Comparison of ENCODE assay signal across 11 cellular contexts in genomic region chr1:218376722-218377121, GRCh38. TPM values are rescaled to one million over a fixed set of nuclear protein-coding genes. Genes with fewer than 3 reads are reported as not detected.
A peak's percentile ranks its signal among the peaks of the same experiment; 100 is the strongest.
DNase-seq lines count a peak whose midpoint lies in the region; ATAC-seq, FAIRE-seq and TF ChIP-seq lines count a peak whose summit lies in the region.
"Had no signal": no experiment of that assay in that cellular context is flagged by ENCODE, and none has a peak within 500 bp of the region (broad histone marks: within the 10 kb centered on the region; RNA-seq: fewer than 3 reads in every experiment).

No MANE protein-coding gene starts in this region.

- SMC1A ChIA-PET in GM12878 (lab: Charles Lee; ENCODE audit: uncharacterized antibody, unreplicated experiment), result no interaction called here

- in situ Hi-C loops in GM12878 (cut with MboI), result no loop called here

- H3K4me2 ChIP-seq in GM12878 (ENCODE audit: control insufficient read depth, insufficient read depth), result no peak overlapping the region

- H3K36me3 ChIP-seq in GM12878 (ENCODE audit: control insufficient read depth in 2 of 2, insufficient read depth in 2 of 2, low read length in 1 of 2) (no peaks in the 10 kb centered on the region), vagina (no peaks in the 10 kb centered on the region)
- H3K36me3 ChIP-seq: Peyer's patch had no signal

- CTCF ChIA-PET in GM12878 (lab: Yijun Ruan, JAX), result interaction anchor here (1.1 to 1.4 kb wide), 2 partner anchors 13 to 38 kb away, joined by 3 to 5 read pairs; no protein-coding TSS in a partner anchor

- 0% methylated on average over 2 of the region's 2 CpGs for WGBS in GM12878 (ENCODE audit: insufficient coverage, insufficient replicate concordance, low lambda C conversion rate, missing lambda C conversion rate)

- no peak overlapping the region for H3K27ac ChIP-seq in GM12878 (ENCODE audit: control insufficient read depth, insufficient read depth)
- peak overlapping the region; percentile 42 for H3K27ac ChIP-seq in vagina
- H3K27ac ChIP-seq: Peyer's patch had no signal

- H3K27me3 Mint-ChIP-seq in stimulated activated naive CD8-positive, alpha-beta T cell treated with anti-CD3 and anti-CD28 coated beads, Interleukin-15, amount 100 ng/mL, for 72 hours, result peaks cover 66% of the 10 kb centered on the region

- H3K9ac ChIP-seq in GM12878 (ENCODE audit: control insufficient read depth, insufficient read depth, low read length), result no peak overlapping the region

- H3K4me1 Mint-ChIP-seq in stimulated activated naive CD8-positive, alpha-beta T cell treated with anti-CD3 and anti-CD28 coated beads, Interleukin-15, amount 100 ng/mL, for 72 hours, result peaks cover 13% of the 10 kb centered on the region

- POLR2A ChIA-PET in GM12878 (lab: Charles Lee), result interaction anchor here (0.5 kb wide), 1 partner anchor 179 kb away, joined by 3 read pairs; no protein-coding TSS in a partner anchor

- peak overlapping the region; percentile 12 to 75 for H3K27ac Mint-ChIP-seq in stimulated activated naive CD8-positive, alpha-beta T cell treated with anti-CD3 and anti-CD28 coated beads, Interleukin-15, amount 100 ng/mL, for 72 hours

- RAD21 ChIA-PET in GM12878 (lab: Charles Lee; ENCODE audit: unreplicated experiment), result no interaction called here

- ATAC-seq in stimulated activated naive CD8-positive, alpha-beta T cell treated with anti-CD3 and anti-CD28 coated beads, Interleukin-15, amount 100 ng/mL, for 72 hours, result no peak
- ATAC-seq in stimulated activated naive CD8-positive, alpha-beta T cell treated with anti-CD3 and anti-CD28 coated beads, Interleukin-15, Interleukin-2, amounts not matched to agents 100 U/mL and 50 U/mL, for 24 hours, result no peak
- ATAC-seq in HG03097 (IDR thresholded peaks at IDR 0.05; ENCODE audit: low FRiP score, unreplicated experiment) (peak; percentile 25), GM12878 (peak; percentile 25; the same call in 2 of the 3 replicates), GM18870 (IDR thresholded peaks at IDR 0.05; ENCODE audit: unreplicated experiment) (no peak)

- no peak for TF ChIP-seq EP300 in GM12878 (IDR thresholded peaks at IDR 0.05; ENCODE audit: borderline replicate concordance in 1 of 2, control insufficient read depth in 1 of 2, low read depth in 2 of 2, low read length in 2 of 2)

- no peak overlapping the region for H2AFZ ChIP-seq in GM12878 (ENCODE audit: control insufficient read depth, low read depth, low read length)

- H4K20me1 ChIP-seq in GM12878 (ENCODE audit: control insufficient read depth, insufficient read depth), result no peaks in the 10 kb centered on the region

- FAIRE-seq in GM12878 (lab: Jason Lieb, UNC), result no peak

- no peak overlapping the region for H3K4me3 Mint-ChIP-seq in stimulated activated naive CD8-positive, alpha-beta T cell treated with anti-CD3 and anti-CD28 coated beads, Interleukin-15, amount 100 ng/mL, for 72 hours

- H3K9me3 Mint-ChIP-seq in stimulated activated naive CD8-positive, alpha-beta T cell treated with anti-CD3 and anti-CD28 coated beads, Interleukin-15, amount 100 ng/mL, for 72 hours, result no peaks in the 10 kb centered on the region

- TF ChIP-seq RAD21 in GM12878 (IDR thresholded peaks at IDR 0.05; ENCODE audit: insufficient read depth, low read depth, low read length), result no peak

- intact Hi-C loops in GM12878 (cut with micrococcal nuclease; ENCODE audit: unreplicated experiment), result no loop called here
- intact Hi-C loops in vagina (cut with DNase I), result no loop called here

- H3K79me2 ChIP-seq in GM12878 (ENCODE audit: control insufficient read depth, insufficient read depth, low read length), result no peaks in the 10 kb centered on the region

- TF ChIP-seq CTCF in GM12878 (IDR thresholded peaks at IDR 0.05 in 2 of 3, conservative IDR thresholded peaks at IDR 0.05 in 1 of 3; ENCODE audit: control insufficient read depth in 2 of 3, extremely low read depth in 1 of 3, insufficient read depth in 1 of 3, low read depth in 3 of 3, low read length in 3 of 3), result no peak
- no peak for TF ChIP-seq CTCF in vagina (IDR thresholded peaks at IDR 0.05)

- no TSS peak for BruUV-seq in GM12878 (replicated peaks; lab: Mats Ljungman, UMichigan)

- TF ChIP-seq POLR2A in GM12878 (IDR thresholded peaks at IDR 0.05; ENCODE audit: low read depth, low read length) (no peak), vagina (IDR thresholded peaks at IDR 0.05) (no peak)

- no peak for DNase-seq in stimulated activated naive CD8-positive, alpha-beta T cell treated with anti-CD3 and anti-CD28 coated beads, Interleukin-15, amount 100 ng/mL, for 72 hours
- DNase-seq in stimulated activated naive CD8-positive, alpha-beta T cell treated with anti-CD3 and anti-CD28 coated beads, Interleukin-15, Interleukin-2, amounts not matched to agents 100 U/mL and 50 U/mL, for 24 hours, result no peak
- no peak for DNase-seq in GM12878 (ENCODE audit: low read depth, low spot score)
- no peak for DNase-seq in vagina (ENCODE audit: extremely low spot score in 2 of 2)
- no peak for DNase-seq in DMS79 (lab: John Stamatoyannopoulos, UW)
- DNase-seq in hepatic stellate cell (ENCODE audit: low spot score), result no peak
- DNase-seq: NCI-H1048; Peyer's patch; stimulated activated naive CD4-positive, alpha-beta T cell had no signal

- no peak overlapping the region for H3K4me3 ChIP-seq in GM12878
- H3K4me3 ChIP-seq in vagina, result no peak overlapping the region
- H3K4me3 ChIP-seq: Peyer's patch had no signal

- H3K9me3 ChIP-seq in GM12878 (replicated peaks; ENCODE audit: control insufficient read depth, insufficient read depth, low read length) (no peaks in the 10 kb centered on the region), vagina (no peaks in the 10 kb centered on the region)
- H3K9me3 ChIP-seq: Peyer's patch had no signal

- H3K27me3 ChIP-seq in GM12878 (replicated peaks in 1 of 2; ENCODE audit: control insufficient read depth in 2 of 2, insufficient read depth in 2 of 2, low read length in 1 of 2) (no peaks in the 10 kb centered on the region), vagina (no peaks in the 10 kb centered on the region)
- H3K27me3 ChIP-seq: Peyer's patch had no signal

- H3K4me1 ChIP-seq in GM12878 (ENCODE audit: control insufficient read depth, insufficient read depth, low read length) (no peaks in the 10 kb centered on the region), vagina (peaks cover 57% of the 10 kb centered on the region)

TF ChIP-seq in GM12878, 131 proteins besides CTCF, POLR2A, EP300 and RAD21:
- no peak for TF ChIP-seq TCF7 (IDR thresholded peaks at IDR 0.05; ENCODE audit: borderline replicate concordance)
- no peak for TF ChIP-seq YBX1 (IDR thresholded peaks at IDR 0.05)
- TF ChIP-seq ZNF24 (IDR thresholded peaks at IDR 0.05), result no peak
- no peak for TF ChIP-seq RFX5 (IDR thresholded peaks at IDR 0.05; ENCODE audit: low read depth, low read length)
- TF ChIP-seq EED (IDR thresholded peaks at IDR 0.05; ENCODE audit: low read depth), result no peak
- no peak for TF ChIP-seq CHD4 (IDR thresholded peaks at IDR 0.05)
- no peak for TF ChIP-seq MEF2B (IDR thresholded peaks at IDR 0.05; ENCODE audit: partially characterized antibody, poor library complexity, severe bottlenecking)
- TF ChIP-seq BMI1 (IDR thresholded peaks at IDR 0.05; ENCODE audit: borderline replicate concordance), result no peak
- no peak for TF ChIP-seq LARP7 (IDR thresholded peaks at IDR 0.05)
- TF ChIP-seq, protein P1, sequence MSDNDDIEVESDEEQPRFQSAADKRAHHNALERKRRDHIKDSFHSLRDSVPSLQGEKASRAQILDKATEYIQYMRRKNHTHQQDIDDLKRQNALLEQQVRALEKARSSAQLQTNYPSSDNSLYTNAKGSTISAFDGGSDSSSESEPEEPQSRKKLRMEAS (IDR thresholded peaks at IDR 0.05; ENCODE audit: low read depth, low read length), result no peak

RNA-seq across cellular contexts. Expression of gene TGFB2, which starts 31.6 kb away (rescaled TPM):
- total RNA-seq in GM12878 (2013; cell fraction: nucleolus; rRNA removed), result not detected in 2 replicates
- total RNA-seq in GM12878 (2014; rRNA removed) (0.16 TPM in 1 of 2 replicates, not detected in the other), GM12878 (2014; rRNA removed; fragmentation: Illumina TruSeq; extraction: Trizol) (0.04 and 0.18 TPM in 2 replicates), GM12878 (2021) (0.35 TPM in 1 of 2 replicates, not detected in the other), vagina (16.9 TPM)
- not detected for polyA plus RNA-seq in GM12878 (2011; ENCODE audit: low read depth)
- polyA plus RNA-seq in GM12878 (2011; rRNA removed) (0.03 TPM in 2 replicates), GM12878 (2014; fragmentation: Illumina TruSeq; extraction: Trizol) (0.03 TPM in 1 of 2 replicates, not detected in the other), GM12878 (2014; fragmentation: Nextera tagmentation; extraction: Ambion mirVana) (not detected), GM12878 (2014; rRNA removed) (not detected in 2 replicates), GM12878 (2016; fragmentation: Nextera tagmentation; extraction: Ambion mirVana) (under 1 TPM in 1 of 2 experiments, not detected in 1; 0.11 TPM)
- not detected in 2 replicates for polyA plus RNA-seq in GM12878 (2011; cell fraction: cytosol; rRNA removed)
- polyA plus RNA-seq in GM12878 (2011; cell fraction: nucleus; rRNA removed), result 0.03 and 0.04 TPM in 2 replicates
- not detected in 2 replicates for polyA plus RNA-seq in GM12878 (2012)
- polyA minus RNA-seq in GM12878 (2011; rRNA and poly(A)+ RNA removed), result not detected in 2 replicates
- not detected in 2 replicates for polyA minus RNA-seq in GM12878 (2011; cell fraction: cytosol; rRNA and poly(A)+ RNA removed)
- polyA minus RNA-seq in GM12878 (2011; cell fraction: nucleus; rRNA and poly(A)+ RNA removed), result under 0.01 and 0.29 TPM in 2 replicates

Comparison
In these comparisons a context has a peak if more than half of its experiments do, and no peak if none do; other contexts are left out.
1. ATAC-seq: peak in HG03097 (single experiment) and GM12878 (single experiment); none in stimulated activated naive CD8-positive, alpha-beta T cell treated with anti-CD3 and anti-CD28 coated beads, Interleukin-15, amount 100 ng/mL, for 72 hours (single experiment), stimulated activated naive CD8-positive, alpha-beta T cell treated with anti-CD3 and anti-CD28 coated beads, Interleukin-15, Interleukin-2, amounts not matched to agents 100 U/mL and 50 U/mL, for 24 hours (single experiment) and GM18870 (single experiment).
2. RNA of gene TGFB2, which starts 31.6 kb away (total RNA-seq): 16.9 TPM in vagina (single experiment); 0.04 to 0.35 TPM in GM12878; every median in the first group is over 10 times any median in the second.